Comparison of ENCODE assay signal across 1 cellular context in the genomic region with DNA sequence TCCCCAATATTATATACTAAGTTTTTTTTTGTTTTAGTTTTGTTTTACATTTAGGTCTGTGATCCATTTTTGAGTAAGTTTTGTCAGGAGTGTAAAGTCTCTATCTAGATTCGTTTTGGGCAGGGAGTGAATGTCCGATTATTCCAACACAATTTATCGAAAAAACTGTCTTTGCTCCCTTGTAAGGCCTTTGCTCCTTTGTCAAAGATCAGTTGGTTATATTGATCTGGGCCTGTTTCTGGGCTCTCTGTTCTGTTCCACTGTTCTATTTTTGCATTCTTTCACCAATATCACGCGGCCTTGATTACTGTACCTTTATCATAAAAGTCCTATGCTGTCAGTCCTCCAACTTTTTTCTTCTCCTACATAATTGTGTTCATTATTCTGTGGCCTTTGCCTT.
TF ChIP-seq lines count a peak whose summit lies in the region.

No MANE protein-coding gene starts in this region.

TF ChIP-seq in GM23338, 12 proteins besides CTCF, POLR2A, EP300 and RAD21 (continued from another document):
- TF ChIP-seq ETS1 (IDR thresholded peaks at IDR 0.05) (no peak), ZNF114 (CRISPR knock-in tag; IDR thresholded peaks at IDR 0.05) (no peak), ZNF331 (CRISPR knock-in tag; IDR thresholded peaks at IDR 0.05; ENCODE audit: low read depth) (no peak), STAT1 (IDR thresholded peaks at IDR 0.05; ENCODE audit: unreplicated experiment) (no peak), ZNF462 (CRISPR knock-in tag; IDR thresholded peaks at IDR 0.05) (no peak), POLR2AphosphoS5 (IDR thresholded peaks at IDR 0.05; ENCODE audit: low read depth) (no peak), EZH2 (IDR thresholded peaks at IDR 0.05; ENCODE audit: low read depth, unreplicated experiment) (no peak), REST (IDR thresholded peaks at IDR 0.05; ENCODE audit: unreplicated experiment) (no peak), JUNB (IDR thresholded peaks at IDR 0.05; ENCODE audit: unreplicated experiment) (no peak)
